ENCODE assay signal across 1 cellular context in genomic region chr6:155328539-155329459, GRCh38.
TF ChIP-seq lines count a peak whose summit lies in the region.

No MANE protein-coding gene starts in this region.

TF ChIP-seq in HepG2, 621 proteins besides CTCF, POLR2A, EP300 and RAD21 (continued from another document and continues in another):
- TF ChIP-seq, protein P1, sequence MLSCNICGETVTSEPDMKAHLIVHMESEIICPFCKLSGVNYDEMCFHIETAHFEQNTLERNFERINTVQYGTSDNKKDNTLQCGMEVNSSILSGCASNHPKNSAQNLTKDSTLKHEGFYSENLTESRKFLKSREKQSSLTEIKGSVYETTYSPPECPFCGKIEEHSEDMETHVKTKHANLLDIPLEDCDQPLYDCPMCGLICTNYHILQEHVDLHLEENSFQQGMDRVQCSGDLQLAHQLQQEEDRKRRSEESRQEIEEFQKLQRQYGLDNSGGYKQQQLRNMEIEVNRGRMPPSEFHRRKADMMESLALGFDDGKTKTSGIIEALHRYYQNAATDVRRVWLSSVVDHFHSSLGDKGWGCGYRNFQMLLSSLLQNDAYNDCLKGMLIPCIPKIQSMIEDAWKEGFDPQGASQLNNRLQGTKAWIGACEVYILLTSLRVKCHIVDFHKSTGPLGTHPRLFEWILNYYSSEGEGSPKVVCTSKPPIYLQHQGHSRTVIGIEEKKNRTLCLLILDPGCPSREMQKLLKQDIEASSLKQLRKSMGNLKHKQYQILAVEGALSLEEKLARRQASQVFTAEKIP (CRISPR knock-in tag; IDR thresholded peaks at IDR 0.05; ENCODE audit: borderline replicate concordance), result no peak
- TF ChIP-seq PLRG1 (conservative IDR thresholded peaks at IDR 0.05), result no peak
- TF ChIP-seq ZNF670 (CRISPR knock-in tag; IDR thresholded peaks at IDR 0.05; ENCODE audit: borderline replicate concordance), result no peak
- TF ChIP-seq, protein P2, sequence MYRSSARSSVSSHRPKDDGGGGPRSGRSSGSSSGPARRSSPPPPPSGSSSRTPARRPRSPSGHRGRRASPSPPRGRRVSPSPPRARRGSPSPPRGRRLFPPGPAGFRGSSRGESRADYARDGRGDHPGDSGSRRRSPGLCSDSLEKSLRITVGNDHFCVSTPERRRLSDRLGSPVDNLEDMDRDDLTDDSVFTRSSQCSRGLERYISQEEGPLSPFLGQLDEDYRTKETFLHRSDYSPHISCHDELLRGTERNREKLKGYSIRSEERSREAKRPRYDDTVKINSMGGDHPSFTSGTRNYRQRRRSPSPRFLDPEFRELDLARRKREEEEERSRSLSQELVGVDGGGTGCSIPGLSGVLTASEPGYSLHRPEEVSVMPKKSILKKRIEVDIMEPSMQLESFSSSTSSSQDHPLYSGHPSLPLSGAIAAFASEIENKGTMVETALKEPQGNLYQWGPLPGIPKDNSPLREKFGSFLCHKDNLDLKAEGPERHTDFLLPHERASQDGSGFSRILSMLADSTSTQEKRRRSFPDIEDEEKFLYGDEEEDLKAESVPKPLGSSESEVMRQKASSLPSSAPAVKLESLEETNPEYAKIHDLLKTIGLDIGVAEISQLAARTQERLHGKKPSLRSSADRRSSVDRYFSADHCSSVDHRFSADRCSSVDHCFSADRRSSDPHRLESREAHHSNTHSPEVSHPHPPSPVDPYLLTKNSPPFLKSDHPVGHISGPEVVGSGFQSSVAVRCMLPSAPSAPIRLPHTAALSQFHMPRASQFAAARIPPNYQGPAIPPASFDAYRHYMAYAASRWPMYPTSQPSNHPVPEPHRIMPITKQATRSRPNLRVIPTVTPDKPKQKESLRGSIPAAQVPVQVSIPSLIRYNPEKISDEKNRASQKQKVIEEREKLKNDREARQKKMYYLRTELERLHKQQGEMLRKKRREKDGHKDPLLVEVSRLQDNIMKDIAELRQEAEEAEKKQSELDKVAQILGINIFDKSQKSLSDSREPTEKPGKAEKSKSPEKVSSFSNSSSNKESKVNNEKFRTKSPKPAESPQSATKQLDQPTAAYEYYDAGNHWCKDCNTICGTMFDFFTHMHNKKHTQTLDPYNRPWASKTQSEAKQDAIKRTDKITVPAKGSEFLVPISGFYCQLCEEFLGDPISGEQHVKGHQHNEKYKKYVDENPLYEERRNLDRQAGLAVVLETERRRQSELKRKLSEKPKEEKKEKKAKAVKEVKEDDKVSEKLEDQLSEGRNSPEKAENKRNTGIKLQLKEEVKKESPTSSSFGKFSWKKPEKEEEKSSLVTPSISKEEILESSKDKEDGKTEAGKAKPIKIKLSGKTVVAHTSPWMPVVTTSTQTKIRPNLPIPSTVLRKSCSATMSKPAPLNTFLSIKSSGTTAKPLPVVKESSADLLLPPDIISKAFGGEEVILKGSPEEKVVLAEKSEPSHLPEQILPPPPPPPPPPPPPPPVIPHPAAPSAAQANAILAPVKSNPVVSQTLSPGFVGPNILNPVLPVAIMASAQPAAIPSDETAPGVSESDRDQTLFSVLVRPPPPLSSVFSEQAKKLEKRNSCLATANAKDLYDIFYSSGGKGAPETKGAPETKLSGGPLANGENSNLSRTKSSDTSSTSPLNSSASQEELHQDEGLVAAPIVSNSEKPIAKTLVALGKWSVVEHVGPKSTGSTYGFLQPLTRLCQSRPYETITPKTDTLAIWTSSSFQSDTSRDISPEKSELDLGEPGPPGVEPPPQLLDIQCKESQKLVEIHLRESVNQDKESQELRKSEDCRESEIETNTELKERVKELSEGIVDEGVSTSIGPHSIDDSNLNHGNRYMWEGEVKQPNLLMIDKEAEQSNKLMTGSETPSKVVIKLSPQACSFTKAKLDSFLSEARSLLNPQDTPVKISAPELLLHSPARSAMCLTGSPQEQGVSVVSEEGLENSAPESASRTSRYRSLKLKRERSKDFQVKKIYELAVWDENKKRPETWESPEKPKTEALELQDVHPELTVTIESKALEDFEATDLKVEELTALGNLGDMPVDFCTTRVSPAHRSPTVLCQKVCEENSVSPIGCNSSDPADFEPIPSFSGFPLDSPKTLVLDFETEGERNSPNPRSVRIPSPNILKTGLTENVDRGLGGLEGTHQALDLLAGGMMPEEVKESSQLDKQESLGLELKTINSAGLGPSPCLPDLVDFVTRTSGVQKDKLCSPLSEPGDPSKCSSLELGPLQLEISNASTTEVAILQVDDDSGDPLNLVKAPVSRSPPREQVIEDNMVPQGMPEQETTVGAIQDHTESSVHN (CRISPR knock-in tag; IDR thresholded peaks at IDR 0.05), result 0 out of 2 replicates have a peak, but pooled peaks have one; percentile 43
- TF ChIP-seq, protein P3, sequence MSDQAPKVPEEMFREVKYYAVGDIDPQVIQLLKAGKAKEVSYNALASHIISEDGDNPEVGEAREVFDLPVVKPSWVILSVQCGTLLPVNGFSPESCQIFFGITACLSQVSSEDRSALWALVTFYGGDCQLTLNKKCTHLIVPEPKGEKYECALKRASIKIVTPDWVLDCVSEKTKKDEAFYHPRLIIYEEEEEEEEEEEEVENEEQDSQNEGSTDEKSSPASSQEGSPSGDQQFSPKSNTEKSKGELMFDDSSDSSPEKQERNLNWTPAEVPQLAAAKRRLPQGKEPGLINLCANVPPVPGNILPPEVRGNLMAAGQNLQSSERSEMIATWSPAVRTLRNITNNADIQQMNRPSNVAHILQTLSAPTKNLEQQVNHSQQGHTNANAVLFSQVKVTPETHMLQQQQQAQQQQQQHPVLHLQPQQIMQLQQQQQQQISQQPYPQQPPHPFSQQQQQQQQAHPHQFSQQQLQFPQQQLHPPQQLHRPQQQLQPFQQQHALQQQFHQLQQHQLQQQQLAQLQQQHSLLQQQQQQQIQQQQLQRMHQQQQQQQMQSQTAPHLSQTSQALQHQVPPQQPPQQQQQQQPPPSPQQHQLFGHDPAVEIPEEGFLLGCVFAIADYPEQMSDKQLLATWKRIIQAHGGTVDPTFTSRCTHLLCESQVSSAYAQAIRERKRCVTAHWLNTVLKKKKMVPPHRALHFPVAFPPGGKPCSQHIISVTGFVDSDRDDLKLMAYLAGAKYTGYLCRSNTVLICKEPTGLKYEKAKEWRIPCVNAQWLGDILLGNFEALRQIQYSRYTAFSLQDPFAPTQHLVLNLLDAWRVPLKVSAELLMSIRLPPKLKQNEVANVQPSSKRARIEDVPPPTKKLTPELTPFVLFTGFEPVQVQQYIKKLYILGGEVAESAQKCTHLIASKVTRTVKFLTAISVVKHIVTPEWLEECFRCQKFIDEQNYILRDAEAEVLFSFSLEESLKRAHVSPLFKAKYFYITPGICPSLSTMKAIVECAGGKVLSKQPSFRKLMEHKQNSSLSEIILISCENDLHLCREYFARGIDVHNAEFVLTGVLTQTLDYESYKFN (CRISPR knock-in tag; conservative IDR thresholded peaks at IDR 0.05), result peak; percentile 99
- TF ChIP-seq SMC3 (IDR thresholded peaks at IDR 0.05; ENCODE audit: low read length), result peak; percentile 71
- peak; percentile 87 for TF ChIP-seq RXRB (CRISPR knock-in tag; IDR thresholded peaks at IDR 0.05; ENCODE audit: borderline replicate concordance)
- TF ChIP-seq THAP11 (CRISPR knock-in tag; IDR thresholded peaks at IDR 0.05), result peak; percentile 64
- TF ChIP-seq TMF1 (CRISPR knock-in tag; IDR thresholded peaks at IDR 0.05; ENCODE audit: low read depth), result 0 out of 2 replicates have a peak, but pooled peaks have one; percentile 74
- TF ChIP-seq SMARCC2 (IDR thresholded peaks at IDR 0.05), result peak; percentile 35; the same call in 1 of the 2 replicates
- TF ChIP-seq, protein P4, sequence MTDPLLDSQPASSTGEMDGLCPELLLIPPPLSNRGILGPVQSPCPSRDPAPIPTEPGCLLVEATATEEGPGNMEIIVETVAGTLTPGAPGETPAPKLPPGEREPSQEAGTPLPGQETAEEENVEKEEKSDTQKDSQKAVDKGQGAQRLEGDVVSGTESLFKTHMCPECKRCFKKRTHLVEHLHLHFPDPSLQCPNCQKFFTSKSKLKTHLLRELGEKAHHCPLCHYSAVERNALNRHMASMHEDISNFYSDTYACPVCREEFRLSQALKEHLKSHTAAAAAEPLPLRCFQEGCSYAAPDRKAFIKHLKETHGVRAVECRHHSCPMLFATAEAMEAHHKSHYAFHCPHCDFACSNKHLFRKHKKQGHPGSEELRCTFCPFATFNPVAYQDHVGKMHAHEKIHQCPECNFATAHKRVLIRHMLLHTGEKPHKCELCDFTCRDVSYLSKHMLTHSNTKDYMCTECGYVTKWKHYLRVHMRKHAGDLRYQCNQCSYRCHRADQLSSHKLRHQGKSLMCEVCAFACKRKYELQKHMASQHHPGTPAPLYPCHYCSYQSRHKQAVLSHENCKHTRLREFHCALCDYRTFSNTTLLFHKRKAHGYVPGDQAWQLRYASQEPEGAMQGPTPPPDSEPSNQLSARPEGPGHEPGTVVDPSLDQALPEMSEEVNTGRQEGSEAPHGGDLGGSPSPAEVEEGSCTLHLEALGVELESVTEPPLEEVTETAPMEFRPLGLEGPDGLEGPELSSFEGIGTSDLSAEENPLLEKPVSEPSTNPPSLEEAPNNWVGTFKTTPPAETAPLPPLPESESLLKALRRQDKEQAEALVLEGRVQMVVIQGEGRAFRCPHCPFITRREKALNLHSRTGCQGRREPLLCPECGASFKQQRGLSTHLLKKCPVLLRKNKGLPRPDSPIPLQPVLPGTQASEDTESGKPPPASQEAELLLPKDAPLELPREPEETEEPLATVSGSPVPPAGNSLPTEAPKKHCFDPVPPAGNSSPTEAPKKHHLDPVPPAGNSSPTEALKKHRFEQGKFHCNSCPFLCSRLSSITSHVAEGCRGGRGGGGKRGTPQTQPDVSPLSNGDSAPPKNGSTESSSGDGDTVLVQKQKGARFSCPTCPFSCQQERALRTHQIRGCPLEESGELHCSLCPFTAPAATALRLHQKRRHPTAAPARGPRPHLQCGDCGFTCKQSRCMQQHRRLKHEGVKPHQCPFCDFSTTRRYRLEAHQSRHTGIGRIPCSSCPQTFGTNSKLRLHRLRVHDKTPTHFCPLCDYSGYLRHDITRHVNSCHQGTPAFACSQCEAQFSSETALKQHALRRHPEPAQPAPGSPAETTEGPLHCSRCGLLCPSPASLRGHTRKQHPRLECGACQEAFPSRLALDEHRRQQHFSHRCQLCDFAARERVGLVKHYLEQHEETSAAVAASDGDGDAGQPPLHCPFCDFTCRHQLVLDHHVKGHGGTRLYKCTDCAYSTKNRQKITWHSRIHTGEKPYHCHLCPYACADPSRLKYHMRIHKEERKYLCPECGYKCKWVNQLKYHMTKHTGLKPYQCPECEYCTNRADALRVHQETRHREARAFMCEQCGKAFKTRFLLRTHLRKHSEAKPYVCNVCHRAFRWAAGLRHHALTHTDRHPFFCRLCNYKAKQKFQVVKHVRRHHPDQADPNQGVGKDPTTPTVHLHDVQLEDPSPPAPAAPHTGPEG (CRISPR knock-in tag; IDR thresholded peaks at IDR 0.05), result peak; percentile 74; the same call in 1 of the 2 replicates
- TF ChIP-seq POLR2AphosphoS2 (IDR thresholded peaks at IDR 0.05; ENCODE audit: low read depth, low read length), result peak; percentile 90
- TF ChIP-seq MAFK (conservative IDR thresholded peaks at IDR 0.05 in 1 of 2, IDR thresholded peaks at IDR 0.05 in 1 of 2; ENCODE audit: low read length in 2 of 2), result no peak; a peak in 1 of 4 replicates
- peak; percentile 44; the same call in 1 of the 2 replicates for TF ChIP-seq RFX5 (IDR thresholded peaks at IDR 0.05; ENCODE audit: low read depth, low read length)
- TF ChIP-seq ZNF101 (CRISPR knock-in tag; IDR thresholded peaks at IDR 0.05; ENCODE audit: borderline replicate concordance, low read depth), result 0 out of 2 replicates have a peak, but pooled peaks have one; percentile 20
- TF ChIP-seq GPBP1L1 (CRISPR knock-in tag; IDR thresholded peaks at IDR 0.05), result no peak
- TF ChIP-seq ZNF709 (CRISPR knock-in tag; IDR thresholded peaks at IDR 0.05), result peak; percentile 86; the same call in 1 of the 2 replicates
- TF ChIP-seq AGO1 (IDR thresholded peaks at IDR 0.05; ENCODE audit: low read depth, low read length, poor library complexity, severe bottlenecking), result no peak
- no peak for TF ChIP-seq ZBTB33 (CRISPR knock-in tag; IDR thresholded peaks at IDR 0.05)
- no peak; the same call in 1 of the 2 replicates for TF ChIP-seq RELA (CRISPR knock-in tag; IDR thresholded peaks at IDR 0.05)
